33 cellular contexts compared by ENCODE assay signal in genomic region chr2:41543726-41544125, GRCh38.
DNase-seq lines count a peak whose midpoint lies in the region; ATAC-seq and FAIRE-seq lines count a peak whose summit lies in the region.
"Had no signal": no experiment of that assay in that cellular context is flagged by ENCODE, and none has a peak within 500 bp of the region (broad histone marks: within the 10 kb centered on the region; RNA-seq: fewer than 3 reads in every experiment).

No MANE protein-coding gene starts in this region.

- peak; percentile 0 for DNase-seq in HS-5 (ENCODE audit: low read depth)
- peak; percentile 67 to 78 for DNase-seq in trophoblast cell
- DNase-seq in renal cortical epithelial cell (ENCODE audit: low read depth) = peak; percentile 15
- DNase-seq in HTR-8/SVneo (ENCODE audit: insufficient read length, low spot score) = no peak
- DNase-seq in NCI-H748 (lab: John Stamatoyannopoulos, UW; ENCODE audit: unreplicated experiment) = no peak
- DNase-seq: 8988T; ACHN; AML-193; BE2C; C1 segment of cervical spinal cord; Caco-2; Calu3; CD4-positive, alpha-beta memory T cell; CD4-positive, alpha-beta T cell; CD4-positive, CD25-positive, alpha-beta regulatory T cell; CD8-positive, alpha-beta memory T cell; CD8-positive, alpha-beta T cell; COR-L47; DMS 273 treated with DMSO at 0.1 percent for 48 hours; DMS153; DMS53; DMS79; DMS79 treated with DMSO at 0.1 percent for 48 hours; DND-41; EL had no signal

- H3K14ac ChIP-seq in trophoblast cell (ENCODE audit: low read length) = no peak overlapping the region

- H3K4me2 ChIP-seq in trophoblast cell (ENCODE audit: low read length) = no peak overlapping the region
- H3K4me2 ChIP-seq: A549; BLaER1; BLaER1 treated with 17β-estradiol and CSF1 and Interleukin-3, amounts not matched to agents 10 nM and 100 nM had no signal

- H4K8ac ChIP-seq in trophoblast cell (ENCODE audit: low read depth, low read length) = no peak overlapping the region

- H3K23ac ChIP-seq in trophoblast cell (ENCODE audit: low read length) = no peak overlapping the region

- H3K4me3 ChIP-seq in trophoblast cell (ENCODE audit: low read depth, low read length) = no peak overlapping the region
- H3K4me3 ChIP-seq: A549; BLaER1; BLaER1 treated with 17β-estradiol and CSF1 and Interleukin-3, amounts not matched to agents 10 nM and 100 nM had no signal

- H2AK5ac ChIP-seq in trophoblast cell (ENCODE audit: low read length) = no peak overlapping the region

- FAIRE-seq in HTR-8/SVneo (lab: Jason Lieb, UNC) = no peak
- FAIRE-seq: A204.1, A549, D721Med had no signal

- no peak overlapping the region for H2BK120ac ChIP-seq in trophoblast cell (ENCODE audit: insufficient read depth, low read length, poor library complexity)

- H4K91ac ChIP-seq in trophoblast cell (ENCODE audit: low read depth, low read length) = no peak overlapping the region

- no peak overlapping the region for H2BK5ac ChIP-seq in trophoblast cell (ENCODE audit: low read depth, low read length, poor library complexity)

- H2BK12ac ChIP-seq in trophoblast cell (ENCODE audit: low read length) = no peak overlapping the region

- no peaks in the 10 kb centered on the region for H3K79me2 ChIP-seq in trophoblast cell (ENCODE audit: control insufficient read depth, insufficient read depth, low read length, poor library complexity)

- no peak overlapping the region for H3K9ac ChIP-seq in trophoblast cell (ENCODE audit: low read length)
- H3K9ac ChIP-seq: BLaER1; BLaER1 treated with 17β-estradiol and CSF1 and Interleukin-3, amounts not matched to agents 10 nM and 100 nM had no signal

- no peaks in the 10 kb centered on the region for H3K79me1 ChIP-seq in trophoblast cell (ENCODE audit: low read length)

- no peak overlapping the region for H3K27ac ChIP-seq in trophoblast cell (ENCODE audit: low read depth, low read length)
- H3K27ac ChIP-seq: 22Rv1; A549; BLaER1; BLaER1 treated with 17β-estradiol and CSF1 and Interleukin-3, amounts not matched to agents 10 nM and 100 nM; C4-2B had no signal

- no peak overlapping the region for H3K18ac ChIP-seq in trophoblast cell (ENCODE audit: low read length)

- H3K36me3 ChIP-seq in trophoblast cell (ENCODE audit: control insufficient read depth in 1 of 2, insufficient read depth in 2 of 2, low read length in 2 of 2) = no peaks in the 10 kb centered on the region
- H3K36me3 ChIP-seq: BE2C; BLaER1; BLaER1 treated with 17β-estradiol and CSF1 and Interleukin-3, amounts not matched to agents 10 nM and 100 nM had no signal

- no peak for ATAC-seq in esophagus mucosa
- ATAC-seq: A549; CD8-positive, alpha-beta T cell had no signal

- no peak overlapping the region for H3K4ac ChIP-seq in trophoblast cell (ENCODE audit: low read depth, low read length)

- H3K27me3 ChIP-seq in trophoblast cell (ENCODE audit: insufficient read depth, low read length) = no peaks in the 10 kb centered on the region
- H3K27me3 ChIP-seq: BE2C; BLaER1; BLaER1 treated with 17β-estradiol and CSF1 and Interleukin-3, amounts not matched to agents 10 nM and 100 nM had no signal

- no peaks in the 10 kb centered on the region for H3K9me3 ChIP-seq in trophoblast cell (ENCODE audit: insufficient read depth, low read depth, low read length)
- H3K9me3 ChIP-seq: A549; BE2C; BLaER1; BLaER1 treated with 17β-estradiol and CSF1 and Interleukin-3, amounts not matched to agents 10 nM and 100 nM; Caco-2 had no signal

- WGBS in trophoblast cell (ENCODE audit: extremely low coverage, insufficient coverage, insufficient read length) = no CpG with 5 or more reads among the region's 2 CpGs

- H4K12ac ChIP-seq in trophoblast cell (ENCODE audit: low read depth, low read length) = no peak overlapping the region

- H2AFZ ChIP-seq in trophoblast cell (ENCODE audit: insufficient read depth, low read length, poor library complexity) = no peak overlapping the region

- peaks cover 0 to 2% of the 10 kb centered on the region in 2 experiments for H3K4me1 ChIP-seq in trophoblast cell (ENCODE audit: control insufficient read depth in 1 of 2, insufficient read depth in 2 of 2, low read length in 2 of 2)
- H3K4me1 ChIP-seq: A549; BE2C; BLaER1; BLaER1 treated with 17β-estradiol and CSF1 and Interleukin-3, amounts not matched to agents 10 nM and 100 nM had no signal

Comparison
In these comparisons a context has a peak if more than half of its experiments do, and no peak if none do; other contexts are left out.
1. DNase-seq: peak in HS-5 (single experiment), trophoblast cell (2 of 2) and renal cortical epithelial cell (single experiment); none in HTR-8/SVneo (single experiment) and NCI-H748 (single experiment).